In genomic region chr22:37801946-37802309, GRCh38 we compare ENCODE assay signal across 9 cellular contexts. TPM values are rescaled to one million over a fixed set of nuclear protein-coding genes. Genes with fewer than 3 reads are reported as not detected.
A peak's percentile ranks its signal among the peaks of the same experiment; 100 is the strongest.
DNase-seq lines count a peak whose midpoint lies in the region; ATAC-seq and TF ChIP-seq lines count a peak whose summit lies in the region.
"Had no signal": no experiment of that assay in that cellular context is flagged by ENCODE, and none has a peak within 500 bp of the region (broad histone marks: within the 10 kb centered on the region; RNA-seq: fewer than 3 reads in every experiment).

No MANE protein-coding gene starts in this region.

- H3K9me3 Mint-ChIP-seq in neural crest cell = no peaks in the 10 kb centered on the region

- no peaks in the 10 kb centered on the region for H3K79me2 ChIP-seq in OCI-LY1 (ENCODE audit: insufficient read depth, low read length)

- no peak for ATAC-seq in HG02981 (IDR thresholded peaks at IDR 0.05; ENCODE audit: unreplicated experiment)
- ATAC-seq in HG03045 (IDR thresholded peaks at IDR 0.05; ENCODE audit: unreplicated experiment) = no peak

- peak overlapping the region; percentile 97 for H3K4me2 ChIP-seq in OCI-LY1 (ENCODE audit: low read length)

- no peaks in the 10 kb centered on the region; the same call in 1 of the 2 replicates for H3K36me3 ChIP-seq in OCI-LY1 (ENCODE audit: insufficient read depth, low read length)
- H3K36me3 ChIP-seq in ectodermal cell (ENCODE audit: control insufficient read depth, insufficient read depth, low read length) = no peaks in the 10 kb centered on the region

- H3K4me1 ChIP-seq in OCI-LY1 (ENCODE audit: insufficient read depth, low read length, severe bottlenecking) = peaks cover 66% of the 10 kb centered on the region
- H3K4me1 ChIP-seq in ectodermal cell (ENCODE audit: control insufficient read depth, insufficient read depth, low read length) = peaks cover 19% of the 10 kb centered on the region

- no peaks in the 10 kb centered on the region for H3K36me3 Mint-ChIP-seq in neural crest cell (ENCODE audit: low read depth)

- 2 to 6% methylated on average over 12 to 13 of the region's 13 CpGs for WGBS in ectodermal cell, 2 experiments

- no peak overlapping the region for H2AFZ ChIP-seq in OCI-LY1 (ENCODE audit: low read length)

- no peaks in the 10 kb centered on the region for H4K20me1 ChIP-seq in OCI-LY1 (ENCODE audit: insufficient read depth, low read length)

- H3K4me3 ChIP-seq in GM08714 (ENCODE audit: low read length) (peak overlapping the region; percentile 34; the same call in 1 of the 2 replicates), OCI-LY1 (ENCODE audit: low read depth, low read length, poor library complexity, severe bottlenecking) (peak overlapping the region; percentile 62), ectodermal cell (ENCODE audit: insufficient read depth, low read depth, low read length) (peak overlapping the region; percentile 72)

- peak overlapping the region; percentile 62 for H3K9ac ChIP-seq in OCI-LY1 (ENCODE audit: low read length)

- no peaks in the 10 kb centered on the region; the same call in 1 of the 2 replicates for H3F3A ChIP-seq in OCI-LY1 (ENCODE audit: insufficient read depth, low read length)

- H3K27ac Mint-ChIP-seq in neural crest cell (ENCODE audit: unreplicated experiment) = peak overlapping the region; percentile 32

- DNase-seq in neural crest cell (ENCODE audit: low read depth, low spot score) (no peak), middle frontal gyrus (ENCODE audit: extremely low spot score, low spot score) (no peak), NCI-H187 (lab: John Stamatoyannopoulos, UW) (no peak)

- no peaks in the 10 kb centered on the region for H3K9me2 ChIP-seq in OCI-LY1 (ENCODE audit: low read depth, low read length)

- H3K27ac ChIP-seq in OCI-LY1 (ENCODE audit: low read depth, low read length, poor library complexity, severe bottlenecking) (no peak overlapping the region), ectodermal cell (ENCODE audit: insufficient read depth, low read depth, low read length, poor library complexity, severe bottlenecking) (no peak overlapping the region)

- H3K4me3 Mint-ChIP-seq in neural crest cell = peak overlapping the region; percentile 88

- H3K27me3 Mint-ChIP-seq in neural crest cell (ENCODE audit: low read depth) = peaks cover 11% of the 10 kb centered on the region

- peaks cover 39% of the 10 kb centered on the region for H3K4me1 Mint-ChIP-seq in neural crest cell

- H3K9me3 ChIP-seq in OCI-LY1 (ENCODE audit: low read length) (no peaks in the 10 kb centered on the region), ectodermal cell (ENCODE audit: control insufficient read depth, low read length) (no peaks in the 10 kb centered on the region)

- H3K27me3 ChIP-seq in OCI-LY1 (ENCODE audit: insufficient read depth, low read length) (peaks cover 10% of the 10 kb centered on the region; the same call in 1 of the 2 replicates), ectodermal cell (ENCODE audit: control insufficient read depth, insufficient read depth, low read length, poor library complexity, severe bottlenecking) (peaks cover 44% of the 10 kb centered on the region)

- no peak for TF ChIP-seq CTCF in OCI-LY1 (IDR thresholded peaks at IDR 0.05; ENCODE audit: low read length)
- TF ChIP-seq CTCF in neural crest cell (conservative IDR thresholded peaks at IDR 0.05) = peak; percentile 27

RNA-seq across cellular contexts. Expression of gene GCAT, which starts 5.8 kb away (rescaled TPM):
- 15.3 TPM for polyA plus RNA-seq in ectodermal cell (2013, experiment 1 of 4)
- polyA plus RNA-seq in ectodermal cell (2013, experiment 2 of 4) = 13.0 TPM
- 11.3 TPM for polyA plus RNA-seq in ectodermal cell (2013, experiment 3 of 4)
- polyA plus RNA-seq in ectodermal cell (2013, experiment 4 of 4) = 11.7 TPM
- total RNA-seq in neural crest cell = 53.1 and 55.8 TPM in 2 replicates

RNA-seq across cellular contexts. Expression of gene GALR3, which starts 21.3 kb away (rescaled TPM):
- polyA plus RNA-seq in ectodermal cell (2013, experiment 1 of 4) = not detected
- not detected for polyA plus RNA-seq in ectodermal cell (2013, experiment 2 of 4)
- 0.43 TPM for polyA plus RNA-seq in ectodermal cell (2013, experiment 3 of 4)
- 0.28 TPM for polyA plus RNA-seq in ectodermal cell (2013, experiment 4 of 4)
- total RNA-seq in neural crest cell = 0.49 TPM in 1 of 2 replicates, not detected in the other
- total RNA-seq: RPMI7951 had no signal

RNA-seq across cellular contexts. Expression of gene ANKRD54, which starts 42.2 kb away (rescaled TPM):
- polyA plus RNA-seq in ectodermal cell (2013, experiment 1 of 4) = 22.0 TPM
- polyA plus RNA-seq in ectodermal cell (2013, experiment 2 of 4) = 18.2 TPM
- 15.4 TPM for polyA plus RNA-seq in ectodermal cell (2013, experiment 3 of 4)
- polyA plus RNA-seq in ectodermal cell (2013, experiment 4 of 4) = 17.1 TPM
- 31.3 and 31.7 TPM in 2 replicates for total RNA-seq in neural crest cell

RNA-seq across cellular contexts. Expression of gene EIF3L, which starts 47.3 kb away (rescaled TPM):
- polyA plus RNA-seq in ectodermal cell (2013, experiment 1 of 4) = 672 TPM
- 692 TPM for polyA plus RNA-seq in ectodermal cell (2013, experiment 2 of 4)
- polyA plus RNA-seq in ectodermal cell (2013, experiment 3 of 4) = 584 TPM
- 664 TPM for polyA plus RNA-seq in ectodermal cell (2013, experiment 4 of 4)
- 725 and 748 TPM in 2 replicates for total RNA-seq in neural crest cell
